ENCODE assay signal across 31 cellular contexts in genomic region chr16:3145151-3145550, GRCh38. TPM values are rescaled to one million over a fixed set of nuclear protein-coding genes. Genes with fewer than 3 reads are reported as not detected.
DNase-seq lines count a peak whose midpoint lies in the region; ATAC-seq, FAIRE-seq and TF ChIP-seq lines count a peak whose summit lies in the region.
"Had no signal": no experiment of that assay in that cellular context is flagged by ENCODE, and none has a peak within 500 bp of the region (broad histone marks: within the 10 kb centered on the region; RNA-seq: fewer than 3 reads in every experiment).

No MANE protein-coding gene starts in this region.

- FAIRE-seq in kidney (lab: Jason Lieb, UNC) = no peak
- FAIRE-seq: A549, GM12878 had no signal

- H3K9me3 ChIP-seq in Karpas-422 (ENCODE audit: low read length) = no peaks in the 10 kb centered on the region
- no peaks in the 10 kb centered on the region for H3K9me3 ChIP-seq in T-helper 17 cell (ENCODE audit: control insufficient read depth, low read length, poor library complexity, severe bottlenecking)
- no peaks in the 10 kb centered on the region for H3K9me3 ChIP-seq in kidney (ENCODE audit: control insufficient read depth in 1 of 2, low read length in 2 of 2)
- H3K9me3 ChIP-seq in psoas muscle = no peaks in the 10 kb centered on the region
- H3K9me3 ChIP-seq: A549; BLaER1 treated with 17β-estradiol and CSF1 and Interleukin-3, amounts not matched to agents 10 nM and 100 nM; SK-N-SH had no signal

- H3K36me3 Mint-ChIP-seq in T-helper 17 cell (ENCODE audit: low read depth) = peaks cover 7% of the 10 kb centered on the region

- no peaks in the 10 kb centered on the region for H3K27me3 ChIP-seq in Karpas-422 (ENCODE audit: low read length)
- no peaks in the 10 kb centered on the region for H3K27me3 ChIP-seq in psoas muscle (ENCODE audit: insufficient read depth in 3 of 3, low read length in 2 of 3)

- no peak overlapping the region for H3K9ac ChIP-seq in Karpas-422 (ENCODE audit: low read length)
- H3K9ac ChIP-seq in kidney (ENCODE audit: low read length in 2 of 2) = no peak overlapping the region
- H3K9ac ChIP-seq: KMS-11, SK-N-SH had no signal

- no peak overlapping the region for H3K4me2 ChIP-seq in Karpas-422 (ENCODE audit: low read depth, low read length, poor library complexity, severe bottlenecking)
- H3K4me2 ChIP-seq: A549, KMS-11, SK-N-SH had no signal

- ATAC-seq in T-helper 17 cell (no peak), psoas muscle (no peak), GM18517 (IDR thresholded peaks at IDR 0.05; ENCODE audit: unreplicated experiment) (no peak)
- ATAC-seq: GM12878, Panc1 had no signal

- H4K20me1 ChIP-seq in Karpas-422 (ENCODE audit: insufficient read depth, low read depth, low read length) = peaks cover 7% of the 10 kb centered on the region; the same call in 1 of the 2 replicates

- no peaks in the 10 kb centered on the region for H3K79me2 ChIP-seq in Karpas-422 (ENCODE audit: low read length)

- WGBS in psoas muscle, 3 donors = 83 to 86% (median 84%) methylated on average over 10 of the region's 10 CpGs

- no peaks in the 10 kb centered on the region for H3K9me2 ChIP-seq in Karpas-422 (replicated peaks; ENCODE audit: insufficient read depth, low read length)
- H3K9me2 ChIP-seq: SK-N-SH had no signal

- H3K27me3 Mint-ChIP-seq in T-helper 17 cell = no peaks in the 10 kb centered on the region
- H3K27me3 Mint-ChIP-seq: IgD-negative memory B cell had no signal

- no peak overlapping the region for H3K4me3 ChIP-seq in Karpas-422 (ENCODE audit: low read length)
- no peak overlapping the region for H3K4me3 ChIP-seq in kidney (ENCODE audit: low read length in 2 of 2)
- no peak overlapping the region for H3K4me3 ChIP-seq in psoas muscle
- H3K4me3 ChIP-seq: A549; BLaER1 treated with 17β-estradiol and CSF1 and Interleukin-3, amounts not matched to agents 10 nM and 100 nM; GM12878 had no signal

- H3K36me3 ChIP-seq in Karpas-422 (ENCODE audit: insufficient read depth, low read length) = no peaks in the 10 kb centered on the region
- peaks cover 0 to 7% of the 10 kb centered on the region in 2 donors for H3K36me3 ChIP-seq in kidney (ENCODE audit: control insufficient read depth in 1 of 2, insufficient read depth in 2 of 2, low read length in 2 of 2)
- peaks cover 0 to 11% of the 10 kb centered on the region in 2 donors for H3K36me3 ChIP-seq in psoas muscle (ENCODE audit: insufficient read depth in 1 of 2, low read depth in 1 of 2)

- H3K27ac Mint-ChIP-seq in T-helper 17 cell = no peak overlapping the region
- H3K27ac Mint-ChIP-seq: CD4-positive, alpha-beta T cell; IgD-negative memory B cell had no signal

- peaks cover 8% of the 10 kb centered on the region for H3K4me1 ChIP-seq in Karpas-422 (ENCODE audit: low read length)
- H3K4me1 ChIP-seq in kidney (ENCODE audit: control insufficient read depth in 1 of 2, insufficient read depth in 1 of 2, low read depth in 1 of 2, low read length in 2 of 2) = peaks cover 0 to 9% of the 10 kb centered on the region in 2 donors
- peaks cover 25% of the 10 kb centered on the region for H3K4me1 ChIP-seq in psoas muscle

- TF ChIP-seq CTCF in kidney (IDR thresholded peaks at IDR 0.05; ENCODE audit: borderline replicate concordance, extremely low read depth, insufficient read depth) = no peak
- TF ChIP-seq CTCF in psoas muscle (IDR thresholded peaks at IDR 0.05) = no peak

- peaks cover 10% of the 10 kb centered on the region for H3K4me1 Mint-ChIP-seq in T-helper 17 cell

- DNase-seq in Karpas-422 (peak; percentile 39), T-helper 17 cell (no peak), kidney (peak; percentile 60), psoas muscle (no peak), DMS153 (lab: John Stamatoyannopoulos, UW) (no peak)
- no peak for DNase-seq in activated CD4-positive, alpha-beta T cell treated with anti-CD3 and anti-CD28 coated beads, Interleukin-2, amount 50 U/mL, for 4 hours
- DNase-seq: AML-193; CD4-positive, alpha-beta T cell; COR-L47; DMS79; EL; GDM1; GOT3; HCEC 1CT; NCI-H1048; NCI-H1417 treated with DMSO at 0.1 percent for 48 hours; NCI-H1694 treated with DMSO at 0.1 percent for 48 hours; NCI-H2081; NCI-H2171; NCI-H226; NCI-H510A; NCI-H69; SK-N-SH had no signal

- H3K27ac ChIP-seq in Karpas-422 (ENCODE audit: low read length) (no peak overlapping the region), kidney (ENCODE audit: low read depth in 2 of 2, low read length in 2 of 2) (no peak overlapping the region), psoas muscle (peak overlapping the region; percentile 96)
- H3K27ac ChIP-seq: A549, KMS-11 had no signal

- H2AFZ ChIP-seq in Karpas-422 (ENCODE audit: low read length) = no peak overlapping the region

- intact Hi-C loops in kidney (cut with DNase I) (no loop called here), psoas muscle (cut with DNase I) (no loop called here)

- peak overlapping the region; percentile 61 for H3K4me3 Mint-ChIP-seq in T-helper 17 cell
- H3K4me3 Mint-ChIP-seq: CD4-positive, alpha-beta T cell; IgD-negative memory B cell had no signal

RNA-seq across cellular contexts. Expression of gene ZNF213, which starts 10.3 kb away (rescaled TPM):
- 2.0 and 8.0 TPM in 2 replicates for total RNA-seq in Karpas-422 (2014; rRNA removed; shearing (Covaris generic); ENCODE audit: low replicate concordance)
- 1 to 10 TPM; 3.1 to 3.4 TPM for total RNA-seq in T-helper 17 cell
- total RNA-seq in kidney = 12.5 TPM
- 5.6 TPM for polyA plus RNA-seq in kidney (ENCODE audit: insufficient read depth, low read depth, low replicate concordance)
- 10 to 100 TPM in 1 of 4 donors, 1 to 10 TPM in 3; 8.1 to 11.6 (median 9.2) TPM for total RNA-seq in psoas muscle
- 10 to 100 TPM in 2 of 3 donors, 1 to 10 TPM in 1; 7.9 to 19.1 (median 18.9) TPM for polyA plus RNA-seq in psoas muscle

RNA-seq across cellular contexts. Expression of gene ZNF205, which starts 32.8 kb away (rescaled TPM):
- total RNA-seq in Karpas-422 (2014; rRNA removed; shearing (Covaris generic); ENCODE audit: low replicate concordance) = not detected in 2 replicates
- total RNA-seq in T-helper 17 cell (not detected), kidney (12.7 TPM), psoas muscle (1 to 10 TPM; 1.8 to 4.1 (median 1.9) TPM)
- polyA plus RNA-seq in kidney (ENCODE audit: insufficient read depth, low read depth, low replicate concordance) (14.1 TPM), psoas muscle (1 to 10 TPM; 1.9 to 5.4 (median 4.6) TPM)
- total RNA-seq: CD4-positive, alpha-beta T cell had no signal
- polyA plus RNA-seq: IgD-negative memory B cell had no signal

RNA-seq across cellular contexts. Expression of gene OR1F1, which starts 42.9 kb away (rescaled TPM):
- not detected in 2 replicates for total RNA-seq in Karpas-422 (2014; rRNA removed; shearing (Covaris generic); ENCODE audit: low replicate concordance)
- not detected for total RNA-seq in T-helper 17 cell
- not detected for total RNA-seq in kidney
- polyA plus RNA-seq in kidney (ENCODE audit: insufficient read depth, low read depth, low replicate concordance) = not detected
- total RNA-seq in psoas muscle = not detected
- polyA plus RNA-seq in psoas muscle = not detected
- total RNA-seq: CD4-positive, alpha-beta T cell; GM12878; OCI-LY7 had no signal
- polyA plus RNA-seq: IgD-negative memory B cell had no signal

RNA-seq across cellular contexts. Expression of gene ZSCAN10, which starts 46.1 kb away (rescaled TPM):
- total RNA-seq in Karpas-422 (2014; rRNA removed; shearing (Covaris generic); ENCODE audit: low replicate concordance) = not detected in 2 replicates
- total RNA-seq in T-helper 17 cell (under 1 TPM; 0.12 to 0.26 TPM), kidney (not detected), psoas muscle (under 1 TPM in 1 of 4 donors, not detected in 3; 0.16 TPM)
- polyA plus RNA-seq in kidney (ENCODE audit: insufficient read depth, low read depth, low replicate concordance) (not detected), psoas muscle (under 1 TPM in 1 of 3 donors, not detected in 2; 0.07 TPM)
- polyA plus RNA-seq: IgD-negative memory B cell had no signal

Comparison
In these comparisons a context has a peak if more than half of its experiments do, and no peak if none do; other contexts are left out.
1. DNase-seq: peak in Karpas-422 (single experiment) and kidney (single experiment); none in T-helper 17 cell (0 of 3), psoas muscle (0 of 2), DMS153 (single experiment) and activated CD4-positive, alpha-beta T cell treated with anti-CD3 and anti-CD28 coated beads, Interleukin-2, amount 50 U/mL, for 4 hours (0 of 2).